In genomic region chr4:27668001-27668400, GRCh38 we compare ENCODE assay signal across 21 cellular contexts.
"Had no signal": no experiment of that assay in that cellular context is flagged by ENCODE, and none has a peak within 500 bp of the region (broad histone marks: within the 10 kb centered on the region; RNA-seq: fewer than 3 reads in every experiment).

No MANE protein-coding gene starts in this region.

- H3K27me3 ChIP-seq: MG63, SJSA1 had no signal

- H3K9me3 ChIP-seq: MG63, SJSA1 had no signal

- H3K4me3 ChIP-seq: MG63, SJSA1, SK-N-MC had no signal

- FAIRE-seq: HTR-8/SVneo had no signal

- H3K27ac ChIP-seq: SJSA1, SK-N-MC had no signal

- H3K4me1 ChIP-seq: SJSA1 had no signal

- DNase-seq: Karpas-422, KG1, MG63, NCI-H1092 treated with DMSO at 0.1 percent for 48 hours, NCI-H1436 treated with DMSO at 0.1 percent for 48 hours, NCI-H1694, NCI-H1930, NCI-H2081, NCI-H2107, NCI-H2227 treated with DMSO at 0.1 percent for 48 hours, NCI-H446, NCI-H510A, NCI-H524 treated with DMSO at 0.1 percent for 48 hours, NCI-H69, NCI-H774, Right ventricle myocardium superior, RPMI8226, SIG-M5 had no signal

- H3K36me3 ChIP-seq: MG63, SJSA1 had no signal
